Comparison of ENCODE assay signal across 8 cellular contexts in the genomic region with DNA sequence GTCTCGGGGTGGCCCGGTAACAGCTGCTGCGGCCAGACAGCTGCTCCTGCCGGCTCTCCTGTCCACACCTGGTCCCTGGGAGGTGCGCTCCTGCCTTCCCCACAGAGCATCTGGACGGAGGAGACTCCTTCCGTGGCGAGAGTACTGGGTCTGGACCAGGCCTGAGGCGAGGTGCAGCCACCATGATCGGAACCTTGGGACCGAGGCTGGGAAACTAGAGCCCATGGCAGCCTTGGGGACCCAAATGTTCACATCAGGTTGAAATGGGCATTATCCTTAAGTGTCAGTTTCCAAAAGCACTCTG.
A peak's percentile ranks its signal among the peaks of the same experiment; 100 is the strongest.
DNase-seq lines count a peak whose midpoint lies in the region; ATAC-seq lines count a peak whose summit lies in the region.

No MANE protein-coding gene starts in this region.

- H3K36me3 ChIP-seq in adipocyte (ENCODE audit: control insufficient read depth, insufficient read depth, low read length, severe bottlenecking), result no peaks in the 10 kb centered on the region
- H3K36me3 ChIP-seq in stomach smooth muscle (ENCODE audit: control insufficient read depth in 2 of 2, insufficient read depth in 2 of 2, low read length in 2 of 2), result no peaks in the 10 kb centered on the region

- H3K27ac ChIP-seq in stomach smooth muscle (ENCODE audit: low read length), result peak overlapping the region; percentile 72

- H3K4me1 ChIP-seq in adipocyte (ENCODE audit: control insufficient read depth, insufficient read depth, low read length) (peaks cover 30% of the 10 kb centered on the region), stomach smooth muscle (ENCODE audit: control insufficient read depth, insufficient read depth, low read length) (peaks cover 16% of the 10 kb centered on the region)

- H3K4me3 ChIP-seq in adipocyte (ENCODE audit: low read length) (peak overlapping the region; percentile 91), stomach smooth muscle (ENCODE audit: low read length in 2 of 2) (peak overlapping the region; percentile 88 to 96)

- H3K9me3 ChIP-seq in adipocyte (ENCODE audit: control insufficient read depth, low read length), result no peaks in the 10 kb centered on the region
- no peaks in the 10 kb centered on the region for H3K9me3 ChIP-seq in stomach smooth muscle (ENCODE audit: control insufficient read depth in 2 of 2, low read length in 2 of 2)

- DNase-seq in adipocyte (ENCODE audit: low read depth), result no peak
- DNase-seq in inferior parietal cortex (ENCODE audit: extremely low spot score), result peak; percentile 5
- DNase-seq in effector CD8-positive, alpha-beta T cell (lab: John Stamatoyannopoulos, UW), result no peak
- no peak for DNase-seq in midbrain (lab: John Stamatoyannopoulos, UW)

- ATAC-seq in GM18517 (IDR thresholded peaks at IDR 0.05; ENCODE audit: unreplicated experiment) (peak; percentile 26), HG03139 (IDR thresholded peaks at IDR 0.05; ENCODE audit: unreplicated experiment) (peak; percentile 31), GM19452 (IDR thresholded peaks at IDR 0.05; ENCODE audit: unreplicated experiment) (no peak)

- H3K27me3 ChIP-seq in adipocyte (replicated peaks; ENCODE audit: control insufficient read depth, insufficient read depth, low read length) (no peaks in the 10 kb centered on the region), stomach smooth muscle (ENCODE audit: control insufficient read depth in 1 of 2, insufficient read depth in 2 of 2, low read length in 2 of 2) (no peaks in the 10 kb centered on the region)

- peak overlapping the region; percentile 93 for H3K9ac ChIP-seq in adipocyte (ENCODE audit: low read length)
- H3K9ac ChIP-seq in stomach smooth muscle (ENCODE audit: low read length in 2 of 2), result peak overlapping the region; percentile 94 to 97
